8 cellular contexts compared by ENCODE assay signal in the genomic region with DNA sequence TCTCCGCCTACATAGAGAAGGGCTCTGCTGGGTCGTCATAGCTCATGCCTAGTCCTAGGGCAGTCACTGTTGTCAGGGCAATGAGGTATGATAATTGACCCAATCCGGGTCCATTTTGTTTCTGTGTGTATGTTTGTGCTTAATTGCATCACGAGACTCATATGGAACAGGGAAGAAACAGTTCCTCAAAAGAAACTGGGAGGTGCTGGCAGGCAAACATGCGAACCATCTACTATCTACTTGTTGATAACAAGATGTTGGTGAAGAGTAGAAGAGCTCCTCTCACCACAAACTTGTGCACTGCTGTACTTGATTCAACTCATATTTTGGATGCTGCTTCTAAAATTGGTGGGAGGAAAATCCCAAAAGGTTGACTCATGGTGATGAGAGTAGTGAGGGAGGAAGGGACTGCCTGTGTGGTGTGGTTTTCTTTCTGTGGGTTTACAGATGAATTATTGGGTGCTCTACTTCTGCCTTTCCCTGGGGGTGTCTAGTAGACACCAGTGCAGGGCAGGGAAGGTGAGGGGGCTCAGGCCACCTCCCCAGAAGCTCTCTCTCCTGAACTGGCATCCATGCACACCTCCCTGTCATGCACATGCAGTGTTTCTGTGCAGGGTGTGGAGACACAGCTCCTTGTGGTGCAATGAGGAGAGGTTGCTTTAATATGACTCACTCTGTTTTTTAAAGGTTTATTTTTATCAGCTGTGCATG. TPM values are rescaled to one million over a fixed set of nuclear protein-coding genes. Genes with fewer than 3 reads are reported as not detected.
DNase-seq lines count a peak whose midpoint lies in the region; ATAC-seq lines count a peak whose summit lies in the region.

No MANE protein-coding gene starts in this region.

- H3K4me1 Mint-ChIP-seq in activated naive CD4-positive, alpha-beta T cell treated with anti-CD3 and anti-CD28 coated beads, Interleukin-2, amount 10 ng/mL, durations not matched to agents 7 days and 5 days = no peaks in the 10 kb centered on the region
- no peaks in the 10 kb centered on the region for H3K4me1 Mint-ChIP-seq in naive thymus-derived CD8-positive, alpha-beta T cell

- peak in 1 of 2 donors; percentile 41 for DNase-seq in activated naive CD4-positive, alpha-beta T cell treated with anti-CD3 and anti-CD28 coated beads, Interleukin-2, amount 50 U/mL, for 72 hours (ENCODE audit: low spot score in 2 of 2)
- no peak for DNase-seq in activated naive CD4-positive, alpha-beta T cell treated with anti-CD3 and anti-CD28 coated beads, Interleukin-2, amount 10 ng/mL, durations not matched to agents 7 days and 5 days
- DNase-seq in amniotic stem cell (lab: John Stamatoyannopoulos, UW) (peak; percentile 32), NAMALWA (ENCODE audit: low spot score) (no peak), NCI-H1436 (lab: John Stamatoyannopoulos, UW) (no peak)
- DNase-seq in stimulated activated naive CD8-positive, alpha-beta T cell treated with anti-CD3 and anti-CD28 coated beads, Interleukin-15, Interleukin-2, amounts not matched to agents 100 U/mL and 50 U/mL, for 24 hours = peak; percentile 12
- DNase-seq in naive thymus-derived CD8-positive, alpha-beta T cell = no peak

- no peaks in the 10 kb centered on the region for H3K36me3 Mint-ChIP-seq in activated naive CD4-positive, alpha-beta T cell treated with anti-CD3 and anti-CD28 coated beads, Interleukin-2, amount 50 U/mL, for 72 hours
- no peaks in the 10 kb centered on the region for H3K36me3 Mint-ChIP-seq in activated naive CD4-positive, alpha-beta T cell treated with anti-CD3 and anti-CD28 coated beads, Interleukin-2, amount 10 ng/mL, durations not matched to agents 7 days and 5 days
- H3K36me3 Mint-ChIP-seq in naive thymus-derived CD8-positive, alpha-beta T cell = no peaks in the 10 kb centered on the region

- no peaks in the 10 kb centered on the region for H3K9me3 Mint-ChIP-seq in activated naive CD4-positive, alpha-beta T cell treated with anti-CD3 and anti-CD28 coated beads, Interleukin-2, amount 50 U/mL, for 72 hours
- no peaks in the 10 kb centered on the region for H3K9me3 Mint-ChIP-seq in activated naive CD4-positive, alpha-beta T cell treated with anti-CD3 and anti-CD28 coated beads, Interleukin-2, amount 10 ng/mL, durations not matched to agents 7 days and 5 days
- H3K9me3 Mint-ChIP-seq in naive thymus-derived CD8-positive, alpha-beta T cell = no peaks in the 10 kb centered on the region

- H3K27ac Mint-ChIP-seq in activated naive CD4-positive, alpha-beta T cell treated with anti-CD3 and anti-CD28 coated beads, Interleukin-2, amount 50 U/mL, for 72 hours = peak overlapping the region in 1 of 2 donors; percentile 72
- no peak overlapping the region for H3K27ac Mint-ChIP-seq in activated naive CD4-positive, alpha-beta T cell treated with anti-CD3 and anti-CD28 coated beads, Interleukin-2, amount 10 ng/mL, durations not matched to agents 7 days and 5 days
- peak overlapping the region in 1 of 10 donors; percentile 13 for H3K27ac Mint-ChIP-seq in naive thymus-derived CD8-positive, alpha-beta T cell

- POLR2A ChIA-PET in naive thymus-derived CD8-positive, alpha-beta T cell (lab: Charles Lee) = no interaction called here

- H3K4me3 Mint-ChIP-seq in activated naive CD4-positive, alpha-beta T cell treated with anti-CD3 and anti-CD28 coated beads, Interleukin-2, amount 10 ng/mL, durations not matched to agents 7 days and 5 days = no peak overlapping the region
- no peak overlapping the region for H3K4me3 Mint-ChIP-seq in naive thymus-derived CD8-positive, alpha-beta T cell

- peaks cover 3% of the 10 kb centered on the region for H3K27me3 Mint-ChIP-seq in activated naive CD4-positive, alpha-beta T cell treated with anti-CD3 and anti-CD28 coated beads, Interleukin-2, amount 10 ng/mL, durations not matched to agents 7 days and 5 days
- H3K27me3 Mint-ChIP-seq in naive thymus-derived CD8-positive, alpha-beta T cell = peaks cover 0 to 9% (median 2%) of the 10 kb centered on the region in 5 donors

- CTCF ChIA-PET in activated naive CD4-positive, alpha-beta T cell treated with anti-CD3 and anti-CD28 coated beads, Interleukin-2, amount 10 ng/mL, durations not matched to agents 7 days and 5 days (lab: Charles Lee) = interaction anchor here (0.7 to 1.3 kb wide), 3 partner anchors 14 to 97 kb away, joined by 3 to 4 read pairs (median 3); no protein-coding TSS in a partner anchor

- peak; percentile 81 to 86 for ATAC-seq in activated naive CD4-positive, alpha-beta T cell treated with anti-CD3 and anti-CD28 coated beads, Interleukin-2, amount 50 U/mL, for 72 hours
- ATAC-seq in HG03175 (IDR thresholded peaks at IDR 0.05; ENCODE audit: unreplicated experiment) = peak; percentile 32
- ATAC-seq in stimulated activated naive CD8-positive, alpha-beta T cell treated with anti-CD3 and anti-CD28 coated beads, Interleukin-15, Interleukin-2, amounts not matched to agents 100 U/mL and 50 U/mL, for 24 hours = peak; percentile 83
- ATAC-seq in naive thymus-derived CD8-positive, alpha-beta T cell = no peak

RNA-seq across cellular contexts. Expression of a gene that starts 29.4 kb away (rescaled TPM):
- total RNA-seq in activated naive CD4-positive, alpha-beta T cell treated with anti-CD3 and anti-CD28 coated beads, Interleukin-2, amount 50 U/mL, for 72 hours = 1 to 10 TPM in 1 of 2 donors, under 1 TPM in 1; 0.37 to 1.8 TPM
- 1 to 10 TPM; 2.9 to 3.3 TPM for total RNA-seq in naive thymus-derived CD8-positive, alpha-beta T cell
- polyA plus RNA-seq in naive thymus-derived CD8-positive, alpha-beta T cell = under 1 TPM; 0.08 to 0.44 (median 0.34) TPM

RNA-seq across cellular contexts. Expression of a gene that starts 59.9 kb away (rescaled TPM):
- 10 to 100 TPM; 67.6 to 85.2 TPM for total RNA-seq in activated naive CD4-positive, alpha-beta T cell treated with anti-CD3 and anti-CD28 coated beads, Interleukin-2, amount 50 U/mL, for 72 hours
- 10 to 100 TPM; 64.3 to 72.8 TPM for total RNA-seq in naive thymus-derived CD8-positive, alpha-beta T cell
- 10 to 100 TPM; 22.1 to 28.8 (median 24.0) TPM for polyA plus RNA-seq in naive thymus-derived CD8-positive, alpha-beta T cell

Comparison
In these comparisons a context has a peak if more than half of its experiments do, and no peak if none do; other contexts are left out.
1. ATAC-seq: peak in activated naive CD4-positive, alpha-beta T cell treated with anti-CD3 and anti-CD28 coated beads, Interleukin-2, amount 50 U/mL, for 72 hours (2 of 2), HG03175 (single experiment) and stimulated activated naive CD8-positive, alpha-beta T cell treated with anti-CD3 and anti-CD28 coated beads, Interleukin-15, Interleukin-2, amounts not matched to agents 100 U/mL and 50 U/mL, for 24 hours (single experiment); none in naive thymus-derived CD8-positive, alpha-beta T cell (0 of 2).
2. DNase-seq: peak in amniotic stem cell (single experiment) and stimulated activated naive CD8-positive, alpha-beta T cell treated with anti-CD3 and anti-CD28 coated beads, Interleukin-15, Interleukin-2, amounts not matched to agents 100 U/mL and 50 U/mL, for 24 hours (single experiment); none in activated naive CD4-positive, alpha-beta T cell treated with anti-CD3 and anti-CD28 coated beads, Interleukin-2, amount 10 ng/mL, durations not matched to agents 7 days and 5 days (single experiment), NAMALWA (single experiment), naive thymus-derived CD8-positive, alpha-beta T cell (0 of 10) and NCI-H1436 (single experiment).